Comparison of ENCODE assay signal across 9 cellular contexts in the genomic region with DNA sequence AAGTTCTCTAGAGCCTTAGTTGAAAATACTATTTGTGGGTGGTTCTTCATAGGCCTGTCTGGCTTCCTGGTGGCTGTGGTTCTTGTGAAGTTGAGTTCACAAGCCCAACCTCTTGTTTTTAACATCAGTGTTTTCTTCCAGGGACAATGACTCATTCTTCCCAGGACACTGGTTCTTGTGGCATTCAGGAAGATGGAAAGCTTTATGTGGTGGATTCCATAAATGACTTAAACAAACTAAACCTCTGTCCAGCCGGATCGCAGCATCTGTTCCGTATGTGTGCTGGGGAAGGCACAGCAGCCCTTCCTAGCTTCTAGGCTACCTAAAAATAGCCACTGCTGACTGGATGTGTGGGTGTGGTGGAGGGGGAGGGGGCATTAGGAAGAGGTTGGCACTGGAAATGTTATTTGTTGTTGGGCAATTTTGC. TPM values are rescaled to one million over a fixed set of nuclear protein-coding genes. Genes with fewer than 3 reads are reported as not detected.
DNase-seq lines count a peak whose midpoint lies in the region; ATAC-seq, FAIRE-seq and TF ChIP-seq lines count a peak whose summit lies in the region.
"Had no signal": no experiment of that assay in that cellular context is flagged by ENCODE, and none has a peak within 500 bp of the region (broad histone marks: within the 10 kb centered on the region; RNA-seq: fewer than 3 reads in every experiment).

No MANE protein-coding gene starts in this region.

- no peaks in the 10 kb centered on the region for H3K9me1 ChIP-seq in K562 (ENCODE audit: control insufficient read depth, insufficient read depth, low read length)

- H2AFZ ChIP-seq in K562 (ENCODE audit: low read depth, low read length), result peak overlapping the region; percentile 9; the same call in 1 of the 2 replicates

- 57% methylated on average over 3 of the region's 3 CpGs for WGBS in K562 (ENCODE audit: insufficient coverage, low coverage, missing lambda C conversion rate)

- no peak overlapping the region for H3K4me3 ChIP-seq in K562
- H3K4me3 ChIP-seq in thoracic aorta, result peak overlapping the region; percentile 44
- H3K4me3 ChIP-seq in HAP-1, result no peak overlapping the region

- peak; percentile 51 for DNase-seq in HS-5 (ENCODE audit: low read depth)
- DNase-seq in K562 (ENCODE audit: extremely low read depth in 1 of 4, low spot score in 3 of 4), result peak in 1 of 4 experiments; percentile 46
- DNase-seq in hepatic stellate cell (ENCODE audit: low spot score), result peak; percentile 55
- DNase-seq in thoracic aorta (ENCODE audit: low spot score), result peak; percentile 5
- no peak for DNase-seq in effector CD8-positive, alpha-beta T cell (lab: John Stamatoyannopoulos, UW)
- DNase-seq in HAP-1 (ENCODE audit: low spot score in 2 of 2), result no peak
- DNase-seq: endodermal cell had no signal

- H3K27ac ChIP-seq in K562 (ENCODE audit: extremely low read depth, low read depth, low read length), result no peak overlapping the region
- peak overlapping the region; percentile 80 to 83 for H3K27ac ChIP-seq in thoracic aorta

- H3K27me3 ChIP-seq in K562 (ENCODE audit: control insufficient read depth in 2 of 2, insufficient read depth in 2 of 2, low read length in 2 of 2), result no peaks in the 10 kb centered on the region
- no peaks in the 10 kb centered on the region for H3K27me3 ChIP-seq in thoracic aorta (replicated peaks; ENCODE audit: insufficient read depth)
- no peaks in the 10 kb centered on the region for H3K27me3 ChIP-seq in HAP-1 (ENCODE audit: low read depth)

- TF ChIP-seq POLR2A in K562 (conservative IDR thresholded peaks at IDR 0.05), result no peak

- no peaks in the 10 kb centered on the region for H3K36me3 ChIP-seq in K562 (ENCODE audit: control insufficient read depth, insufficient read depth, low read length)
- H3K36me3 ChIP-seq in thoracic aorta, result no peaks in the 10 kb centered on the region
- no peaks in the 10 kb centered on the region for H3K36me3 ChIP-seq in HAP-1 (replicated peaks)

- POLR2A ChIA-PET in K562 (lab: Yijun Ruan, JAX), result interaction anchor here (0.6 to 1.5 kb wide), 4 partner anchors 10 to 457 kb away, joined by 3 to 4 read pairs (median 4); partner anchors contain the start of gene IFRD1

- H3K4me1 ChIP-seq in K562 (replicated peaks in 1 of 2; ENCODE audit: control insufficient read depth in 2 of 2, insufficient read depth in 2 of 2, low read length in 2 of 2) (peaks cover 4 to 32% of the 10 kb centered on the region in 2 experiments; a peak in 4 of 5 replicates), thoracic aorta (ENCODE audit: control insufficient read depth in 1 of 2, low read depth in 2 of 2) (peaks cover 37 to 54% of the 10 kb centered on the region in 2 donors), HAP-1 (no peaks in the 10 kb centered on the region)

- in situ Hi-C loops in K562 (cut with MboI), result no loop called here
- in situ Hi-C loops in HAP-1 (cut with MboI; ENCODE audit: low sequenced_read_pairs), result no loop called here

- 0 out of 2 replicates have a peak, but pooled peaks cover 5% of the 10 kb centered on the region for H4K20me1 ChIP-seq in K562 (replicated peaks; ENCODE audit: control insufficient read depth, insufficient read depth, low read length)

- no peaks in the 10 kb centered on the region for H3K79me2 ChIP-seq in K562 (ENCODE audit: control insufficient read depth, insufficient read depth, low read length)

- TF ChIP-seq CTCF in K562 (IDR thresholded peaks at IDR 0.05 in 2 of 3, conservative IDR thresholded peaks at IDR 0.05 in 1 of 3; ENCODE audit: insufficient read depth in 2 of 3, low read depth in 1 of 3, low read length in 3 of 3) (no peak), thoracic aorta (IDR thresholded peaks at IDR 0.05) (no peak)

- H3K9me3 ChIP-seq in K562 (replicated peaks; ENCODE audit: control insufficient read depth, insufficient read depth, low read depth, low read length) (no peaks in the 10 kb centered on the region), thoracic aorta (no peaks in the 10 kb centered on the region), HAP-1 (no peaks in the 10 kb centered on the region)

- CTCF ChIA-PET in K562 (lab: Yijun Ruan, JAX; ENCODE audit: low intra/inter-chr PET ratio), result no interaction called here

- H3K9ac ChIP-seq in K562 (ENCODE audit: insufficient read depth in 1 of 2, low read depth in 2 of 2, low read length in 2 of 2), result no peak overlapping the region

- 0 out of 3 replicates have a peak, but pooled peaks have one; percentile 14 for ATAC-seq in K562
- ATAC-seq in thoracic aorta (ENCODE audit: insufficient number of reproducible peaks, low FRiP score, low read depth), result peak; percentile 23
- no peak for ATAC-seq in HG03432 (IDR thresholded peaks at IDR 0.05; ENCODE audit: unreplicated experiment)
- no peak for ATAC-seq in GM18909 (IDR thresholded peaks at IDR 0.05; ENCODE audit: poor library complexity, unreplicated experiment)

- intact Hi-C loops in K562 (cut with micrococcal nuclease), result no loop called here

- no TSS peak for BruUV-seq in K562 (replicated peaks; lab: Mats Ljungman, UMichigan)

- H3K4me2 ChIP-seq in K562 (ENCODE audit: insufficient read depth, low read length), result no peak overlapping the region

- no peak for TF ChIP-seq EP300 in K562 (IDR thresholded peaks at IDR 0.05; ENCODE audit: low read length)

- TF ChIP-seq RAD21 in K562 (CRISPR knock-in tag; conservative IDR thresholded peaks at IDR 0.05 in 1 of 2, IDR thresholded peaks at IDR 0.05 in 1 of 2), result no peak

- peak; percentile 46 for FAIRE-seq in K562 (lab: Jason Lieb, UNC)

TF ChIP-seq in K562, 482 proteins besides CTCF, POLR2A, EP300 and RAD21 (continues in another document):
- TF ChIP-seq HDGF (IDR thresholded peaks at IDR 0.05) (0 out of 2 replicates have a peak, but pooled peaks have one; percentile 27), JUND (IDR thresholded peaks at IDR 0.05; ENCODE audit: borderline replicate concordance, low read depth, low read length) (peak; percentile 78; the same call in 1 of the 2 replicates), JUND (tag; IDR thresholded peaks at IDR 0.05; ENCODE audit: borderline replicate concordance, low read depth, low read length) (peak; percentile 68; the same call in 1 of the 3 replicates)
- TF ChIP-seq, protein P1, sequence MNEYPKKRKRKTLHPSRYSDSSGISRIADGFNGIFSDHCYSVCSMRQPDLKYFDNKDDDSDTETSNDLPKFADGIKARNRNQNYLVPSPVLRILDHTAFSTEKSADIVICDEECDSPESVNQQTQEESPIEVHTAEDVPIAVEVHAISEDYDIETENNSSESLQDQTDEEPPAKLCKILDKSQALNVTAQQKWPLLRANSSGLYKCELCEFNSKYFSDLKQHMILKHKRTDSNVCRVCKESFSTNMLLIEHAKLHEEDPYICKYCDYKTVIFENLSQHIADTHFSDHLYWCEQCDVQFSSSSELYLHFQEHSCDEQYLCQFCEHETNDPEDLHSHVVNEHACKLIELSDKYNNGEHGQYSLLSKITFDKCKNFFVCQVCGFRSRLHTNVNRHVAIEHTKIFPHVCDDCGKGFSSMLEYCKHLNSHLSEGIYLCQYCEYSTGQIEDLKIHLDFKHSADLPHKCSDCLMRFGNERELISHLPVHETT (CRISPR knock-in tag; conservative IDR thresholded peaks at IDR 0.05 in 1 of 2, IDR thresholded peaks at IDR 0.05 in 1 of 2), result 0 out of 4 replicates have a peak, but pooled peaks of 1 of the 2 experiments have one; percentile 35
- TF ChIP-seq, protein P2, sequence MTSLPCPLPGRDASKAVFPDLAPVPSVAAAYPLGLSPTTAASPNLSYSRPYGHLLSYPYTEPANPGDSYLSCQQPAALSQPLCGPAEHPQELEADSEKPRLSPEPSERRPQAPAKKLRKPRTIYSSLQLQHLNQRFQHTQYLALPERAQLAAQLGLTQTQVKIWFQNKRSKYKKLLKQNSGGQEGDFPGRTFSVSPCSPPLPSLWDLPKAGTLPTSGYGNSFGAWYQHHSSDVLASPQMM (CRISPR knock-in tag; IDR thresholded peaks at IDR 0.05), result no peak

RNA-seq across cellular contexts. Expression of gene LSMEM1, which starts 3.9 kb away (rescaled TPM):
- total RNA-seq in K562 (2011; cell fraction: chromatin; rRNA removed; ENCODE audit: low replicate concordance), result 0.81 and 4.6 TPM in 2 replicates
- total RNA-seq in K562 (2011; cell fraction: nucleolus; rRNA removed), result 0.33 and 2.5 TPM in 2 replicates
- 3.2 and 5.6 TPM in 2 replicates for total RNA-seq in K562 (2011; cell fraction: nucleoplasm; rRNA removed)
- total RNA-seq in K562 (2014; rRNA removed) (0.36 and 0.94 TPM in 2 replicates), K562 (2014; rRNA removed; fragmentation: Illumina TruSeq; extraction: Trizol) (0.58 and 1.5 TPM in 2 replicates), K562 (2015; rRNA removed; fragmentation: Illumina TruSeq; extraction: Trizol) (0.87 and 1.6 TPM in 2 replicates), K562 (2021) (0.53 and 0.63 TPM in 2 replicates), thoracic aorta (1 to 10 TPM; 2.6 to 5.8 TPM)
- polyA plus RNA-seq in K562 (2011; rRNA removed) (1.4 and 1.8 TPM in 2 replicates), K562 (2014; fragmentation: Illumina TruSeq; extraction: Trizol) (0.97 and 1.5 TPM in 2 replicates), K562 (2014; fragmentation: Nextera tagmentation; extraction: Ambion mirVana) (under 1 TPM; 0.17 to 0.34 TPM), K562 (2014; rRNA removed) (0.93 and 1.2 TPM in 2 replicates)
- 0.09 and 0.40 TPM in 2 replicates for polyA plus RNA-seq in K562 (2011; cell fraction: cytosol; rRNA removed)
- polyA plus RNA-seq in K562 (2011; cell fraction: nucleus; rRNA removed), result 0.72 and 1.5 TPM in 2 replicates
- polyA plus RNA-seq in K562 (2012), result 0.40 and 0.42 TPM in 2 replicates
- 0.91 and 1.6 TPM in 2 replicates for polyA minus RNA-seq in K562 (2011; rRNA and poly(A)+ RNA removed)
- polyA minus RNA-seq in K562 (2011; cell fraction: cytosol; rRNA and poly(A)+ RNA removed), result 0.48 TPM in 1 of 2 replicates, not detected in the other
- 0.40 and 1.4 TPM in 2 replicates for polyA minus RNA-seq in K562 (2011; cell fraction: nucleus; rRNA and poly(A)+ RNA removed)

RNA-seq across cellular contexts. Expression of gene IFRD1, which starts 34.4 kb away (rescaled TPM):
- total RNA-seq in K562 (2011; cell fraction: chromatin; rRNA removed; ENCODE audit: low replicate concordance), result 79.3 and 178 TPM in 2 replicates
- 42.2 and 49.9 TPM in 2 replicates for total RNA-seq in K562 (2011; cell fraction: nucleolus; rRNA removed)
- 76.4 and 120 TPM in 2 replicates for total RNA-seq in K562 (2011; cell fraction: nucleoplasm; rRNA removed)
- total RNA-seq in K562 (2014; rRNA removed) (66.8 and 77.8 TPM in 2 replicates), K562 (2014; rRNA removed; fragmentation: Illumina TruSeq; extraction: Trizol) (73.1 and 76.1 TPM in 2 replicates), K562 (2015; rRNA removed; fragmentation: Illumina TruSeq; extraction: Trizol) (68.1 and 68.7 TPM in 2 replicates), K562 (2021) (74.2 and 75.3 TPM in 2 replicates), thoracic aorta (10 to 100 TPM; 67.0 to 99.6 TPM)
- polyA plus RNA-seq in K562 (2011; rRNA removed) (52.6 and 81.8 TPM in 2 replicates), K562 (2014; fragmentation: Illumina TruSeq; extraction: Trizol) (66.8 and 73.3 TPM in 2 replicates), K562 (2014; fragmentation: Nextera tagmentation; extraction: Ambion mirVana) (10 to 100 TPM; 27.6 to 37.0 TPM), K562 (2014; rRNA removed) (70.4 and 79.2 TPM in 2 replicates)
- polyA plus RNA-seq in K562 (2011; cell fraction: cytosol; rRNA removed), result 21.8 and 23.3 TPM in 2 replicates
- polyA plus RNA-seq in K562 (2011; cell fraction: nucleus; rRNA removed), result 50.5 and 53.6 TPM in 2 replicates
- 62.5 and 71.7 TPM in 2 replicates for polyA plus RNA-seq in K562 (2012)
- 79.3 and 80.4 TPM in 2 replicates for polyA minus RNA-seq in K562 (2011; rRNA and poly(A)+ RNA removed)
- 20.1 and 34.4 TPM in 2 replicates for polyA minus RNA-seq in K562 (2011; cell fraction: cytosol; rRNA and poly(A)+ RNA removed)
- 60.6 and 82.3 TPM in 2 replicates for polyA minus RNA-seq in K562 (2011; cell fraction: nucleus; rRNA and poly(A)+ RNA removed)

Comparison
In these comparisons a context has a peak if more than half of its experiments do, and no peak if none do; other contexts are left out.
1. DNase-seq: peak in HS-5 (single experiment), hepatic stellate cell (single experiment) and thoracic aorta (single experiment); none in effector CD8-positive, alpha-beta T cell (single experiment) and HAP-1 (0 of 2).
2. ATAC-seq: peak in K562 (single experiment) and thoracic aorta (single experiment); none in HG03432 (single experiment) and GM18909 (single experiment).